Comparison of ENCODE assay signal across 20 cellular contexts in genomic region chr9:19201899-19202891, GRCh38. TPM values are rescaled to one million over a fixed set of nuclear protein-coding genes. Genes with fewer than 3 reads are reported as not detected.
A peak's percentile ranks its signal among the peaks of the same experiment; 100 is the strongest.
DNase-seq lines count a peak whose midpoint lies in the region; ATAC-seq, FAIRE-seq and TF ChIP-seq lines count a peak whose summit lies in the region.
"Had no signal": no experiment of that assay in that cellular context is flagged by ENCODE, and none has a peak within 500 bp of the region (broad histone marks: within the 10 kb centered on the region; RNA-seq: fewer than 3 reads in every experiment).

No MANE protein-coding gene starts in this region.

- no peaks in the 10 kb centered on the region for H3K79me2 ChIP-seq in HepG2 (ENCODE audit: insufficient read depth, low read length)

- H4K20me1 ChIP-seq in HepG2 (ENCODE audit: insufficient read depth, low read length): no peaks in the 10 kb centered on the region

- in situ Hi-C loops in HepG2 (cut with HindIII; ENCODE audit: extremely low pct_ligation_motif_present, low pct_unique_long_range_greater_than_20kb) (no loop called here), transverse colon (cut with MboI; ENCODE audit: low pct_ligation_motif_present in 1 of 4, low pct_unique_long_range_greater_than_20kb in 1 of 4, low sequenced_read_pairs in 3 of 4) (no loop called here)

- peak; percentile 95 for FAIRE-seq in HepG2 (lab: Jason Lieb, UNC)
- FAIRE-seq: RCC 7860 had no signal

- intact Hi-C loops in HepG2 (cut with micrococcal nuclease; ENCODE audit: unreplicated experiment): loop anchor here (2.0 kb wide), 1 partner anchor 29 kb away; the partner anchor contains the start of gene DENND4C
- intact Hi-C loops in transverse colon (cut with DNase I; ENCODE audit: low total_unique reads): no loop called here

- CTCF ChIA-PET in HepG2 (lab: Yijun Ruan, JAX; ENCODE audit: low intra/inter-chr PET ratio, low total read pairs): no interaction called here

- H3K4me2 ChIP-seq in HepG2 (ENCODE audit: low read depth, low read length): peak overlapping the region; percentile 70

- DNase-seq in NCI-H2081 (lab: John Stamatoyannopoulos, UW) (peak; percentile 3 to 19), NCI-H2081 treated with DMSO at 0.1 percent for 48 hours (lab: John Stamatoyannopoulos, UW) (no peak), SK-N-DZ (ENCODE audit: low spot score) (peak; percentile 87), HepG2 (ENCODE audit: low spot score) (peak; percentile 92), transverse colon (peak; percentile 53), cerebellar nuclear complex (lab: John Stamatoyannopoulos, UW) (no peak), GM03348 (ENCODE audit: low spot score) (no peak), cerebellar cortex (ENCODE audit: low spot score) (no peak)
- DNase-seq: ACHN; activated CD8-positive, alpha-beta memory T cell treated with anti-CD3 and anti-CD28 coated beads for 24 hours; activated naive CD4-positive, alpha-beta T cell treated with anti-CD3 and anti-CD28 coated beads for 36 hours; immature natural killer cell; IMR-90; naive thymus-derived CD4-positive, alpha-beta T cell; NCI-H2171; spleen; T-helper 9 cell; tibial artery had no signal

- no peak for TF ChIP-seq RAD21 in HepG2 (CRISPR knock-in tag; IDR thresholded peaks at IDR 0.05)

- H3K9me3 ChIP-seq in HepG2 (ENCODE audit: low read length) (no peaks in the 10 kb centered on the region), transverse colon (no peaks in the 10 kb centered on the region)
- H3K9me3 ChIP-seq: spleen, tibial artery had no signal

- H2AFZ ChIP-seq in HepG2 (ENCODE audit: low read length): peak overlapping the region; percentile 22

- H3K4me1 ChIP-seq in HepG2 (ENCODE audit: insufficient read depth, low read length) (peaks cover 26% of the 10 kb centered on the region), transverse colon (peaks cover 5 to 48% (median 23%) of the 10 kb centered on the region in 4 donors)
- H3K4me1 ChIP-seq: spleen, tibial artery had no signal

- WGBS in HepG2 (ENCODE audit: low lambda C conversion rate): 28% methylated on average over 12 of the region's 13 CpGs
- WGBS in transverse colon (ENCODE audit: low coverage in 1 of 2), 2 donors: 17 to 46% methylated on average over 3 to 13 of the region's 13 CpGs

- TF ChIP-seq CTCF in HepG2 (CRISPR knock-in tag; IDR thresholded peaks at IDR 0.05) (no peak), transverse colon (IDR thresholded peaks at IDR 0.05) (no peak)

- peak overlapping the region; percentile 36 for H3K9ac ChIP-seq in HepG2 (ENCODE audit: insufficient read depth, low read depth, low read length)

- H3K36me3 ChIP-seq in HepG2 (replicated peaks in 1 of 2; ENCODE audit: control insufficient read depth in 1 of 2, insufficient read depth in 2 of 2, low read length in 2 of 2): no peaks in the 10 kb centered on the region
- no peaks in the 10 kb centered on the region for H3K36me3 ChIP-seq in transverse colon
- H3K36me3 ChIP-seq: spleen, tibial artery had no signal

- POLR2A ChIA-PET in HepG2 (lab: Yijun Ruan, JAX): interaction anchor here (1.0 to 2.5 kb wide), 14 partner anchors 18 to 153 kb away, joined by 3 to 22 read pairs (median 4); partner anchors contain the start of genes DENND4C and RRAGA

- H3K27ac ChIP-seq in HepG2 (ENCODE audit: extremely low read length, insufficient read depth, low read length) (peak overlapping the region; percentile 82), transverse colon (peak overlapping the region; percentile 68 to 80 (median 76))
- H3K27ac ChIP-seq: spleen, tibial artery had no signal

- H3K27me3 ChIP-seq in HepG2 (ENCODE audit: control insufficient read depth in 1 of 2, insufficient read depth in 2 of 2, low read length in 2 of 2): no peaks in the 10 kb centered on the region
- no peaks in the 10 kb centered on the region for H3K27me3 ChIP-seq in transverse colon
- H3K27me3 ChIP-seq: spleen, tibial artery had no signal

- peak; percentile 92 for ATAC-seq in HepG2
- ATAC-seq: HCT116; naive thymus-derived CD4-positive, alpha-beta T cell had no signal

- BruUV-seq in HepG2 (replicated peaks; lab: Mats Ljungman, UMichigan): no TSS peak

- H3K4me3 ChIP-seq in HepG2 (replicated peaks in 1 of 3; ENCODE audit: insufficient read depth in 1 of 3, low read depth in 2 of 3, low read length in 3 of 3) (peak overlapping the region; percentile 9 to 39 (median 20); a peak in 3 of 6 replicates), transverse colon (no peak overlapping the region)
- H3K4me3 ChIP-seq: spleen, tibial artery had no signal

- TF ChIP-seq POLR2A in HepG2 (IDR thresholded peaks at IDR 0.05; ENCODE audit: insufficient read depth in 1 of 2, low read depth in 2 of 2, low read length in 2 of 2) (no peak), transverse colon (IDR thresholded peaks at IDR 0.05) (no peak)

- TF ChIP-seq EP300 in HepG2 (IDR thresholded peaks at IDR 0.05; ENCODE audit: low read depth in 2 of 2, low read length in 2 of 2): peak; percentile 84 to 96; a peak in 3 of 4 replicates
- TF ChIP-seq EP300 in HepG2 (CRISPR knock-in tag; IDR thresholded peaks at IDR 0.05; ENCODE audit: borderline replicate concordance): peak; percentile 88
- peak; percentile 41 for TF ChIP-seq EP300 in transverse colon (IDR thresholded peaks at IDR 0.05; ENCODE audit: low read depth)

TF ChIP-seq in HepG2, 621 proteins besides CTCF, POLR2A, EP300 and RAD21 (continues in another document):
- TF ChIP-seq, protein P1, sequence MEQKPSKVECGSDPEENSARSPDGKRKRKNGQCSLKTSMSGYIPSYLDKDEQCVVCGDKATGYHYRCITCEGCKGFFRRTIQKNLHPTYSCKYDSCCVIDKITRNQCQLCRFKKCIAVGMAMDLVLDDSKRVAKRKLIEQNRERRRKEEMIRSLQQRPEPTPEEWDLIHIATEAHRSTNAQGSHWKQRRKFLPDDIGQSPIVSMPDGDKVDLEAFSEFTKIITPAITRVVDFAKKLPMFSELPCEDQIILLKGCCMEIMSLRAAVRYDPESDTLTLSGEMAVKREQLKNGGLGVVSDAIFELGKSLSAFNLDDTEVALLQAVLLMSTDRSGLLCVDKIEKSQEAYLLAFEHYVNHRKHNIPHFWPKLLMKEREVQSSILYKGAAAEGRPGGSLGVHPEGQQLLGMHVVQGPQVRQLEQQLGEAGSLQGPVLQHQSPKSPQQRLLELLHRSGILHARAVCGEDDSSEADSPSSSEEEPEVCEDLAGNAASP (CRISPR knock-in tag; IDR thresholded peaks at IDR 0.05; ENCODE audit: borderline replicate concordance): peak; percentile 76; the same call in 1 of the 2 replicates
- TF ChIP-seq, protein P2, sequence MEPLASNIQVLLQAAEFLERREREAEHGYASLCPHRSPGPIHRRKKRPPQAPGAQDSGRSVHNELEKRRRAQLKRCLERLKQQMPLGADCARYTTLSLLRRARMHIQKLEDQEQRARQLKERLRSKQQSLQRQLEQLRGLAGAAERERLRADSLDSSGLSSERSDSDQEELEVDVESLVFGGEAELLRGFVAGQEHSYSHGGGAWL (CRISPR knock-in tag; IDR thresholded peaks at IDR 0.05): 0 out of 2 replicates have a peak, but pooled peaks have one; percentile 40
- TF ChIP-seq SMAD3 (CRISPR knock-in tag; IDR thresholded peaks at IDR 0.05) (peak; percentile 39; the same call in 1 of the 2 replicates), ZNF234 (CRISPR knock-in tag; conservative IDR thresholded peaks at IDR 0.05) (no peak), IKZF4 (CRISPR knock-in tag; IDR thresholded peaks at IDR 0.05; ENCODE audit: borderline replicate concordance, low read depth, not compliant biosample characterization) (no peak), CENPBD1 (CRISPR knock-in tag; IDR thresholded peaks at IDR 0.05; ENCODE audit: borderline replicate concordance, low read depth) (no peak), RCOR2 (CRISPR knock-in tag; IDR thresholded peaks at IDR 0.05) (peak; percentile 82), MED13 (CRISPR knock-in tag; IDR thresholded peaks at IDR 0.05) (no peak), BHLHE40 (IDR thresholded peaks at IDR 0.05; ENCODE audit: low read length) (no peak), XRCC5 (optimal IDR thresholded peaks at IDR 0.05; ENCODE audit: low read length) (no peak), NCOA5 (CRISPR knock-in tag; IDR thresholded peaks at IDR 0.05) (no peak), SKI (IDR thresholded peaks at IDR 0.05; ENCODE audit: partially characterized antibody) (peak; percentile 38), FOXC1 (CRISPR knock-in tag; IDR thresholded peaks at IDR 0.05; ENCODE audit: borderline replicate concordance) (no peak), ZNF816 (CRISPR knock-in tag; IDR thresholded peaks at IDR 0.05; ENCODE audit: borderline replicate concordance) (peak; percentile 80; the same call in 1 of the 2 replicates)

RNA-seq across cellular contexts. Expression of gene DENND4C, which starts 28.3 kb away (rescaled TPM):
- 15.4 and 19.6 TPM in 2 replicates for polyA plus RNA-seq in SK-N-DZ (2014; cell fraction: cytosol; rRNA removed)
- 16.6 and 24.5 TPM in 2 replicates for polyA plus RNA-seq in SK-N-DZ (2014; cell fraction: nucleus; rRNA removed)
- total RNA-seq in HepG2 (2016; rRNA removed; fragmentation: Illumina TruSeq; extraction: Trizol): 27.2 and 37.8 TPM in 2 replicates
- total RNA-seq in HepG2 (2016; cell fraction: cytosol; rRNA removed; fragmentation: Illumina TruSeq; extraction: Trizol; ENCODE audit: low read depth): 9.8 and 10.5 TPM in 2 replicates
- 28.0 and 37.6 TPM in 2 replicates for total RNA-seq in HepG2 (2016; cell fraction: insoluble cytoplasmic fraction; rRNA removed; fragmentation: Illumina TruSeq; extraction: Trizol)
- total RNA-seq in HepG2 (2016; cell fraction: membrane; rRNA removed; fragmentation: Illumina TruSeq; extraction: Trizol): 9.8 and 11.7 TPM in 2 replicates
- 48.3 and 57.3 TPM in 2 replicates for total RNA-seq in HepG2 (2016; cell fraction: nucleus; rRNA removed; fragmentation: Illumina TruSeq; extraction: Trizol)
- polyA plus RNA-seq in HepG2 (2011; rRNA removed): 18.0 and 19.1 TPM in 2 replicates
- polyA plus RNA-seq in HepG2 (2011; cell fraction: cytosol; rRNA removed): 7.4 and 12.2 TPM in 2 replicates
- polyA plus RNA-seq in HepG2 (2011; cell fraction: nucleus; rRNA removed): 14.8 and 19.2 TPM in 2 replicates
- polyA plus RNA-seq in HepG2 (2012): 13.0 and 14.6 TPM in 2 replicates
- polyA plus RNA-seq in HepG2 (2016; cell fraction: cytosol; fragmentation: Illumina TruSeq; extraction: Trizol; ENCODE audit: low read depth): 0.53 and 0.61 TPM in 2 replicates
- 16.1 and 17.3 TPM in 2 replicates for polyA plus RNA-seq in HepG2 (2016; cell fraction: insoluble cytoplasmic fraction; fragmentation: Illumina TruSeq; extraction: Trizol; ENCODE audit: low read depth)
- polyA plus RNA-seq in HepG2 (2016; cell fraction: membrane; fragmentation: Illumina TruSeq; extraction: Trizol; ENCODE audit: low read depth): 1.4 and 2.2 TPM in 2 replicates
- polyA plus RNA-seq in HepG2 (2016; cell fraction: nucleus; fragmentation: Illumina TruSeq; extraction: Trizol; ENCODE audit: insufficient read depth, low read depth): 25.6 and 26.6 TPM in 2 replicates
- polyA minus RNA-seq in HepG2 (2011; rRNA and poly(A)+ RNA removed; ENCODE audit: low replicate concordance): 16.1 and 17.5 TPM in 2 replicates
- 24.1 and 28.7 TPM in 2 replicates for polyA minus RNA-seq in HepG2 (2011; cell fraction: cytosol; rRNA and poly(A)+ RNA removed)
- polyA minus RNA-seq in HepG2 (2011; cell fraction: nucleus; rRNA and poly(A)+ RNA removed): 136 and 155 TPM in 2 replicates
- 100 to 1,000 TPM; 101 to 143 (median 110) TPM for total RNA-seq in transverse colon

Comparison
In these comparisons a context has a peak if more than half of its experiments do, and no peak if none do; other contexts are left out.
1. DNase-seq: peak in NCI-H2081 (2 of 2), SK-N-DZ (single experiment), HepG2 (single experiment) and transverse colon (single experiment); none in NCI-H2081 treated with DMSO at 0.1 percent for 48 hours (single experiment), cerebellar nuclear complex (0 of 2), GM03348 (single experiment) and cerebellar cortex (single experiment).
2. H3K4me3 ChIP-seq: peak in HepG2 (3 of 3); none in transverse colon (0 of 4).